Comparison of ENCODE assay signal across 15 cellular contexts in genomic region chr10:113866551-113867394, GRCh38. TPM values are rescaled to one million over a fixed set of nuclear protein-coding genes. Genes with fewer than 3 reads are reported as not detected.
DNase-seq lines count a peak whose midpoint lies in the region; ATAC-seq and TF ChIP-seq lines count a peak whose summit lies in the region.
"Had no signal": no experiment of that assay in that cellular context is flagged by ENCODE, and none has a peak within 500 bp of the region (broad histone marks: within the 10 kb centered on the region; RNA-seq: fewer than 3 reads in every experiment).

No MANE protein-coding gene starts in this region.

- 0 out of 2 replicates have a peak overlapping the region, but pooled peaks have one; percentile 9 for H3K27ac ChIP-seq in SK-N-MC
- H3K27ac ChIP-seq: C4-2B had no signal

- no peak overlapping the region for H3K4me3 ChIP-seq in SK-N-MC
- no peak overlapping the region for H3K4me3 ChIP-seq in fibroblast of pulmonary artery (replicated peaks; ENCODE audit: low read depth, low read length)

- ATAC-seq in HG02938 (IDR thresholded peaks at IDR 0.05; ENCODE audit: unreplicated experiment): no peak
- ATAC-seq: HCT116, PC-3 had no signal

- peaks cover 5% of the 10 kb centered on the region; the same call in 1 of the 2 replicates for H3K9me3 ChIP-seq in SK-N-MC (ENCODE audit: low read depth, low read length)

- H3K9ac ChIP-seq in SK-N-MC (ENCODE audit: insufficient read length): no peak overlapping the region

- TF ChIP-seq CTCF in fibroblast of pulmonary artery (IDR thresholded peaks at IDR 0.05; ENCODE audit: low read length, missing control alignments): no peak

- DNase-seq in NCI-H2171 treated with DMSO at 0.1 percent for 48 hours (lab: John Stamatoyannopoulos, UW) (peak; percentile 7), NCI-H2171 (lab: John Stamatoyannopoulos, UW) (no peak), EH (ENCODE audit: low read depth) (peak; percentile 9), SK-N-MC (ENCODE audit: low read depth, low spot score) (no peak), fibroblast of pulmonary artery (ENCODE audit: low read depth) (peak; percentile 17), T1000 (lab: John Stamatoyannopoulos, UW) (no peak), HT-29 (ENCODE audit: low spot score) (no peak)
- DNase-seq: KBM-7, NCI-H1092 treated with DMSO at 0.1 percent for 48 hours, NCI-H526 treated with DMSO at 0.1 percent for 48 hours, PC-3, T-helper 1 cell had no signal

- H3K36me3 ChIP-seq in SK-N-MC (ENCODE audit: insufficient read depth, low read length): peaks cover 28% of the 10 kb centered on the region

RNA-seq across cellular contexts. Expression of gene NHLRC2, which starts 12.3 kb away (rescaled TPM):
- 23.3 and 29.1 TPM in 2 replicates for total RNA-seq in HT-29 (2014; rRNA removed; shearing (Covaris generic))

RNA-seq across cellular contexts. Expression of gene DCLRE1A, which starts 12.9 kb away (rescaled TPM):
- 5.1 and 5.7 TPM in 2 replicates for total RNA-seq in HT-29 (2014; rRNA removed; shearing (Covaris generic))

Comparison
In these comparisons a context has a peak if more than half of its experiments do, and no peak if none do; other contexts are left out.
1. DNase-seq: peak in NCI-H2171 treated with DMSO at 0.1 percent for 48 hours (single experiment), EH (single experiment) and fibroblast of pulmonary artery (single experiment); none in NCI-H2171 (single experiment), SK-N-MC (single experiment), T1000 (single experiment) and HT-29 (single experiment).